ENCODE assay signal across 1 cellular context in genomic region chr9:136690841-136691261, GRCh38.
TF ChIP-seq lines count a peak whose summit lies in the region.

No MANE protein-coding gene starts in this region.

TF ChIP-seq in HEK293, 187 proteins besides CTCF, POLR2A, EP300 and RAD21 (continued from another document):
- 0 out of 2 replicates have a peak, but pooled peaks have one; percentile 22 for TF ChIP-seq PRDM10 (tag by site-specific recombination; IDR thresholded peaks at IDR 0.05)
- no peak for TF ChIP-seq ZNF274 (IDR thresholded peaks at IDR 0.05; ENCODE audit: low read length)
- no peak for TF ChIP-seq ZNF274 (tag by site-specific recombination; IDR thresholded peaks at IDR 0.05; ENCODE audit: borderline replicate concordance)
